Comparison of ENCODE assay signal across 14 cellular contexts in genomic region chr10:72134785-72135765, GRCh38. TPM values are rescaled to one million over a fixed set of nuclear protein-coding genes. Genes with fewer than 3 reads are reported as not detected.
DNase-seq lines count a peak whose midpoint lies in the region; ATAC-seq and TF ChIP-seq lines count a peak whose summit lies in the region.
"Had no signal": no experiment of that assay in that cellular context is flagged by ENCODE, and none has a peak within 500 bp of the region (broad histone marks: within the 10 kb centered on the region; RNA-seq: fewer than 3 reads in every experiment).

No MANE protein-coding gene starts in this region.

- no peak for TF ChIP-seq CTCF in endothelial cell (IDR thresholded peaks at IDR 0.05; ENCODE audit: unreplicated experiment)

- H3K27ac Mint-ChIP-seq in activated naive CD4-positive, alpha-beta T cell treated with anti-CD3 and anti-CD28 coated beads, Interleukin-2, amount 50 U/mL, for 24 hours: peak overlapping the region; percentile 79
- H3K27ac Mint-ChIP-seq in T-helper 17 cell (peak overlapping the region; percentile 86), endothelial cell (ENCODE audit: unreplicated experiment) (peak overlapping the region; percentile 72)
- H3K27ac Mint-ChIP-seq: mesothelial cell of epicardium had no signal

- peaks cover 33% of the 10 kb centered on the region for H3K4me1 Mint-ChIP-seq in activated naive CD4-positive, alpha-beta T cell treated with anti-CD3 and anti-CD28 coated beads, Interleukin-2, amount 50 U/mL, for 24 hours
- H3K4me1 Mint-ChIP-seq in T-helper 17 cell (peaks cover 25% of the 10 kb centered on the region), endothelial cell (ENCODE audit: unreplicated experiment) (peaks cover 14% of the 10 kb centered on the region)

- ATAC-seq in T-helper 17 cell (peak; percentile 51), GM21529 (IDR thresholded peaks at IDR 0.05; ENCODE audit: unreplicated experiment) (no peak)

- H3K9me3 Mint-ChIP-seq in activated naive CD4-positive, alpha-beta T cell treated with anti-CD3 and anti-CD28 coated beads, Interleukin-2, amount 50 U/mL, for 24 hours: no peaks in the 10 kb centered on the region
- H3K9me3 Mint-ChIP-seq in endothelial cell (ENCODE audit: unreplicated experiment): no peaks in the 10 kb centered on the region
- H3K9me3 Mint-ChIP-seq: mesothelial cell of epicardium had no signal

- H3K36me3 Mint-ChIP-seq in activated naive CD4-positive, alpha-beta T cell treated with anti-CD3 and anti-CD28 coated beads, Interleukin-2, amount 50 U/mL, for 24 hours: peaks cover 8% of the 10 kb centered on the region
- H3K36me3 Mint-ChIP-seq in T-helper 17 cell (ENCODE audit: low read depth): no peaks in the 10 kb centered on the region
- peaks cover 8% of the 10 kb centered on the region for H3K36me3 Mint-ChIP-seq in endothelial cell (ENCODE audit: low read depth, unreplicated experiment)

- no peaks in the 10 kb centered on the region for H3K27me3 Mint-ChIP-seq in activated naive CD4-positive, alpha-beta T cell treated with anti-CD3 and anti-CD28 coated beads, Interleukin-2, amount 50 U/mL, for 24 hours
- H3K27me3 Mint-ChIP-seq in T-helper 17 cell (no peaks in the 10 kb centered on the region), endothelial cell (ENCODE audit: unreplicated experiment) (no peaks in the 10 kb centered on the region)

- peak overlapping the region; percentile 45 for H3K4me3 Mint-ChIP-seq in activated naive CD4-positive, alpha-beta T cell treated with anti-CD3 and anti-CD28 coated beads, Interleukin-2, amount 50 U/mL, for 24 hours
- H3K4me3 Mint-ChIP-seq in T-helper 17 cell (peak overlapping the region; percentile 83), endothelial cell (ENCODE audit: unreplicated experiment) (peak overlapping the region; percentile 14)
- H3K4me3 Mint-ChIP-seq: mesothelial cell of epicardium had no signal

- DNase-seq in activated naive CD4-positive, alpha-beta T cell treated with Interleukin-2 at 50 U/mL for 16 hours: no peak
- DNase-seq in T-helper 17 cell (no peak), endothelial cell (ENCODE audit: low spot score) (no peak), NCI-H82 (lab: John Stamatoyannopoulos, UW) (no peak), NCI-H2196 treated with DMSO at 0.1 percent for 48 hours (lab: John Stamatoyannopoulos, UW; ENCODE audit: unreplicated experiment) (no peak), cerebellar cortex (ENCODE audit: low spot score) (no peak)
- DNase-seq: activated CD4-positive, alpha-beta T cell treated with anti-CD3 and anti-CD28 coated beads, Interleukin-2, amount 50 U/mL, for 48 hours; adrenal gland; NCI-H2029; NCI-H524 treated with DMSO at 0.1 percent for 48 hours; ovary had no signal

- H3K9me3 ChIP-seq in T-helper 17 cell (ENCODE audit: control insufficient read depth, low read length, poor library complexity, severe bottlenecking): no peaks in the 10 kb centered on the region
- H3K9me3 ChIP-seq: adrenal gland, ovary had no signal

RNA-seq across cellular contexts. Expression of gene SPOCK2, which starts 46.7 kb away (rescaled TPM):
- total RNA-seq in T-helper 17 cell (100 to 1,000 TPM; 603 to 772 TPM), endothelial cell (ENCODE audit: unreplicated experiment) (3.4 TPM)

Comparison
In these comparisons a context has a peak if more than half of its experiments do, and no peak if none do; other contexts are left out.
1. H3K4me3 Mint-ChIP-seq: peak in every context shown above with its lines; median percentile 83 in T-helper 17 cell; 45 in activated naive CD4-positive, alpha-beta T cell treated with anti-CD3 and anti-CD28 coated beads, Interleukin-2, amount 50 U/mL, for 24 hours; 14 in endothelial cell.
2. RNA of gene SPOCK2, which starts 46.7 kb away (total RNA-seq): 603 to 772 TPM in T-helper 17 cell; 3.4 TPM in endothelial cell (single experiment); every median in the first group is over 100 times any median in the second.
3. Peak in every context shown above with its lines, with median percentiles within 50 percentile points of each other: H3K27ac Mint-ChIP-seq.